Comparison of ENCODE assay signal across 9 cellular contexts in genomic region chr17:77421635-77421982, GRCh38.
DNase-seq lines count a peak whose midpoint lies in the region; ATAC-seq and TF ChIP-seq lines count a peak whose summit lies in the region.
"Had no signal": no experiment of that assay in that cellular context is flagged by ENCODE, and none has a peak within 500 bp of the region (broad histone marks: within the 10 kb centered on the region; RNA-seq: fewer than 3 reads in every experiment).

No MANE protein-coding gene starts in this region.

- H4K20me1 ChIP-seq in mammary epithelial cell (ENCODE audit: insufficient read depth, low read length) = no peaks in the 10 kb centered on the region

- H3K9me3 Mint-ChIP-seq in nephron progenitor cell = no peaks in the 10 kb centered on the region
- no peaks in the 10 kb centered on the region for H3K9me3 Mint-ChIP-seq in Calu3 (ENCODE audit: low read depth, unreplicated experiment)

- H3K4me1 Mint-ChIP-seq in nephron progenitor cell (peaks cover 80% of the 10 kb centered on the region), Calu3 (ENCODE audit: low read depth, unreplicated experiment) (peaks cover 5% of the 10 kb centered on the region)

- peak overlapping the region; percentile 55 for H3K9ac ChIP-seq in mammary epithelial cell (ENCODE audit: insufficient read depth, low read length)

- H3K4me3 ChIP-seq in right atrium auricular region (no peak overlapping the region), right cardiac atrium (ENCODE audit: low read length) (no peak overlapping the region), mammary epithelial cell (replicated peaks in 1 of 3; ENCODE audit: insufficient read depth in 1 of 3, low read depth in 2 of 3, low read length in 3 of 3) (no peak overlapping the region)
- H3K4me3 ChIP-seq: testis had no signal

- H3K4me2 ChIP-seq in mammary epithelial cell (ENCODE audit: insufficient read depth, low read depth, low read length) = peak overlapping the region; percentile 35

- no peak for TF ChIP-seq CTCF in right atrium auricular region (IDR thresholded peaks at IDR 0.05)
- TF ChIP-seq CTCF in mammary epithelial cell (conservative IDR thresholded peaks at IDR 0.05 in 1 of 2, IDR thresholded peaks at IDR 0.05 in 1 of 2; ENCODE audit: extremely low read depth in 1 of 2, insufficient read depth in 1 of 2, low read depth in 1 of 2, low read length in 2 of 2) = no peak
- no peak for TF ChIP-seq CTCF in nephron progenitor cell (IDR thresholded peaks at IDR 0.05)
- no peak for TF ChIP-seq CTCF in Calu3 (IDR thresholded peaks at IDR 0.05; ENCODE audit: unreplicated experiment)

- H3K36me3 Mint-ChIP-seq in nephron progenitor cell (ENCODE audit: low read depth) (no peaks in the 10 kb centered on the region), Calu3 (ENCODE audit: insufficient read depth, unreplicated experiment) (peaks cover 34% of the 10 kb centered on the region)

- peaks cover 96% of the 10 kb centered on the region for H3K79me2 ChIP-seq in mammary epithelial cell (ENCODE audit: insufficient read depth, low read length)

- BruUV-seq in mammary epithelial cell (replicated peaks; lab: Mats Ljungman, UMichigan) = no TSS peak
- BruUV-seq in Calu3 (replicated peaks; lab: Mats Ljungman, UMichigan) = no TSS peak

- no peak overlapping the region for H2AFZ ChIP-seq in mammary epithelial cell (ENCODE audit: low read depth, low read length)

- DNase-seq in right atrium auricular region (ENCODE audit: low spot score) = no peak
- DNase-seq in right cardiac atrium = no peak
- no peak for DNase-seq in mammary epithelial cell
- DNase-seq in nephron progenitor cell = no peak
- DNase-seq in Calu3 = no peak
- no peak for DNase-seq in Kasumi-1 (lab: John Stamatoyannopoulos, UW)

- in situ Hi-C loops in mammary epithelial cell (cut with MboI; ENCODE audit: low sequenced_read_pairs in 2 of 2) = loop anchor here in 1 of 2 donors (10.0 kb wide), 1 partner anchor 97 kb away; no protein-coding TSS in a partner anchor

- 69% methylated on average over 13 of the region's 13 CpGs for WGBS in right cardiac atrium
- 45% methylated on average over 12 of the region's 13 CpGs for WGBS in mammary epithelial cell (ENCODE audit: low coverage, missing lambda C conversion rate)

- H3K9me3 ChIP-seq in right atrium auricular region (no peaks in the 10 kb centered on the region), right cardiac atrium (ENCODE audit: control insufficient read depth, low read length) (no peaks in the 10 kb centered on the region), mammary epithelial cell (replicated peaks; ENCODE audit: insufficient read depth, low read length) (no peaks in the 10 kb centered on the region)
- H3K9me3 ChIP-seq: testis had no signal

- H3K27ac ChIP-seq in right atrium auricular region = peak overlapping the region; percentile 15 to 77
- no peak overlapping the region for H3K27ac ChIP-seq in right cardiac atrium (ENCODE audit: low read length)
- peak overlapping the region; percentile 76 for H3K27ac ChIP-seq in mammary epithelial cell (ENCODE audit: insufficient read depth, low read depth, low read length)

- H3K4me3 Mint-ChIP-seq in nephron progenitor cell (peak overlapping the region; percentile 67), Calu3 (ENCODE audit: low read depth, unreplicated experiment) (no peak overlapping the region)

- peaks cover 0 to 78% of the 10 kb centered on the region in 2 donors for H3K4me1 ChIP-seq in right atrium auricular region
- H3K4me1 ChIP-seq in right cardiac atrium (ENCODE audit: control insufficient read depth, insufficient read depth, low read length) = peaks cover 28% of the 10 kb centered on the region
- H3K4me1 ChIP-seq in mammary epithelial cell (ENCODE audit: insufficient read depth, low read length) = peaks cover 80% of the 10 kb centered on the region

- intact Hi-C loops in right cardiac atrium (cut with DNase I) (loop anchor here in 2 of 4 donors (10.0 kb wide), 2 partner anchors 87 to 97 kb away; no protein-coding TSS in a partner anchor), mammary epithelial cell (cut with micrococcal nuclease) (loop anchor here (1.0 kb wide), 1 partner anchor 8 kb away; no protein-coding TSS in a partner anchor), Calu3 (cut with micrococcal nuclease; ENCODE audit: unreplicated experiment) (no loop called here)

- H3K27me3 Mint-ChIP-seq in nephron progenitor cell (ENCODE audit: low read depth, poor library complexity) (no peaks in the 10 kb centered on the region), Calu3 (ENCODE audit: unreplicated experiment) (no peaks in the 10 kb centered on the region)

- H3K27ac Mint-ChIP-seq in nephron progenitor cell = peak overlapping the region; percentile 98
- no peak overlapping the region for H3K27ac Mint-ChIP-seq in Calu3 (ENCODE audit: unreplicated experiment)

- CTCF ChIA-PET in mammary epithelial cell (lab: Charles Lee; ENCODE audit: low non-redundant PET) (no interaction called here), Calu3 (lab: Charles Lee) (interaction anchor here (0.8 kb wide), 1 partner anchor 22 kb away, joined by 3 read pairs; no protein-coding TSS in a partner anchor)

- dilution Hi-C loops in mammary epithelial cell (cut with HindIII; ENCODE audit: low sequenced_read_pairs) = loop anchor here (5.0 kb wide), 4 partner anchors 34 to 134 kb away; no protein-coding TSS in a partner anchor

- H3K27me3 ChIP-seq in right atrium auricular region = no peaks in the 10 kb centered on the region
- no peaks in the 10 kb centered on the region for H3K27me3 ChIP-seq in right cardiac atrium (ENCODE audit: control insufficient read depth, insufficient read depth)
- H3K27me3 ChIP-seq in mammary epithelial cell (ENCODE audit: insufficient read depth, low read length) = no peaks in the 10 kb centered on the region
- H3K27me3 ChIP-seq: testis had no signal

- ATAC-seq in right cardiac atrium (no peak), HG02884 (IDR thresholded peaks at IDR 0.05; ENCODE audit: unreplicated experiment) (no peak), HG02885 (IDR thresholded peaks at IDR 0.05; ENCODE audit: poor library complexity, unreplicated experiment) (no peak)

- no peaks in the 10 kb centered on the region for H3K36me3 ChIP-seq in right atrium auricular region
- H3K36me3 ChIP-seq in mammary epithelial cell (ENCODE audit: insufficient read depth, low read length) = peaks cover 7% of the 10 kb centered on the region
